Comparison of ENCODE assay signal across 8 cellular contexts in the genomic region with DNA sequence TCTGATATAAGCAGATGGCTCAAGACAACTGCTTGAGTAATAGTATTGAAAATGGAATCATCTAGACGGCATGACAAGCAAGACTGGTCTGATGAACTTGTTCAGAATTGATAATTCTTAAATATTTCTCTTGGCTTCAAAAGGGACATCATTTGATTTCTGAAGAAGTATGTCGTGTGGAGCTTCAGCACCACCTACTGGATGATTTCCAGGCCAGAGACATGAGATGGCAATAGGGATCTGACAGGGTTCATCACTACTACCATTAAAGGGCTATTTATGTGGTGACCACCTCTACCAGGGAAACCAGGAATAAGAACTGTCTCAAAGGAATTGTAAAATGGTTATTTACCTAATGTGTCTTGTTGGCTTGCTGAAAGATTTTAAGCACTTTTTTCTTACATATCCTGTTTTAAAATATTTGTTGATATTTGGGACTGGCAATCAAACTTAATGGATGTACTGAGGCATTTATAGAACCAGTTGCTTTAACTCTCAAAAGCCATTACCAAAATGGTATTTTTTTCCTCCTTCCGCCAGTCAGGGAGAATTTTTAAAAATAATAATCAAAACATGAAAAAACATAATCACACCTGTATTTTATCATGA.
DNase-seq lines count a peak whose midpoint lies in the region; ATAC-seq and TF ChIP-seq lines count a peak whose summit lies in the region.

No MANE protein-coding gene starts in this region.

- intact Hi-C loops in colonic mucosa (cut with DNase I): loop anchor here (2.0 to 10.0 kb wide), 2 partner anchors 100 to 352 kb away; partner anchors contain the start of gene SPRED1
- intact Hi-C loops in right lobe of liver (cut with DNase I): no loop called here

- H3K9me3 ChIP-seq in BE2C (no peaks in the 10 kb centered on the region), colonic mucosa (no peaks in the 10 kb centered on the region), right lobe of liver (no peaks in the 10 kb centered on the region)

- peak; percentile 65 for DNase-seq in BE2C
- peak; percentile 20 for DNase-seq in NCI-H2171 (lab: John Stamatoyannopoulos, UW)
- peak; percentile 30 to 31 for DNase-seq in activated CD4-positive, alpha-beta T cell treated with anti-CD3 and anti-CD28 coated beads for 24 hours (ENCODE audit: low read depth in 2 of 2)
- peak; percentile 64 for DNase-seq in colonic mucosa
- DNase-seq in right lobe of liver: peak in 1 of 3 donors; percentile 60
- DNase-seq in stimulated activated CD8-positive, alpha-beta memory T cell treated with anti-CD3 and anti-CD28 coated beads, Interleukin-15, amount 100 ng/mL, for 1 hour (ENCODE audit: low read depth): peak; percentile 30

- no peaks in the 10 kb centered on the region for H3K27me3 ChIP-seq in BE2C
- H3K27me3 ChIP-seq in colonic mucosa: no peaks in the 10 kb centered on the region
- no peaks in the 10 kb centered on the region for H3K27me3 ChIP-seq in right lobe of liver

- TF ChIP-seq POLR2A in right lobe of liver (IDR thresholded peaks at IDR 0.05): no peak

- no peaks in the 10 kb centered on the region for H3K4me1 ChIP-seq in BE2C
- H3K4me1 ChIP-seq in colonic mucosa: no peaks in the 10 kb centered on the region
- H3K4me1 ChIP-seq in right lobe of liver: no peaks in the 10 kb centered on the region

- H3K27ac ChIP-seq in colonic mucosa (no peak overlapping the region), right lobe of liver (no peak overlapping the region)

- 30% methylated on average over 3 of the region's 3 CpGs for WGBS in right lobe of liver (ENCODE audit: insufficient coverage, low coverage, low lambda C conversion rate, missing lambda C conversion rate)

- ATAC-seq in GM19372 (IDR thresholded peaks at IDR 0.05; ENCODE audit: low read depth, unreplicated experiment): peak; percentile 62
- peak; percentile 73 to 80 (median 76) for ATAC-seq in right lobe of liver
- no peak for ATAC-seq in GM21619 (IDR thresholded peaks at IDR 0.05; ENCODE audit: unreplicated experiment)

- H3K36me3 ChIP-seq in BE2C (peaks cover 23% of the 10 kb centered on the region), colonic mucosa (no peaks in the 10 kb centered on the region), right lobe of liver (peaks cover 0 to 4% (median 0%) of the 10 kb centered on the region in 4 donors)

- TF ChIP-seq CTCF in BE2C (IDR thresholded peaks at IDR 0.05; ENCODE audit: low read depth, low read length) (peak; percentile 91), colonic mucosa (IDR thresholded peaks at IDR 0.05) (peak; percentile 81), right lobe of liver (IDR thresholded peaks at IDR 0.05) (peak; percentile 79 to 84 (median 83))

- H3K4me3 ChIP-seq in BE2C (ENCODE audit: low read depth, low read length) (no peak overlapping the region), colonic mucosa (no peak overlapping the region), right lobe of liver (no peak overlapping the region)

- no peak overlapping the region for H3K9ac ChIP-seq in colonic mucosa (ENCODE audit: low read depth in 2 of 2, low read length in 2 of 2)
